ENCODE assay signal across 14 cellular contexts in genomic region chr18:36321636-36322407, GRCh38. TPM values are rescaled to one million over a fixed set of nuclear protein-coding genes. Genes with fewer than 3 reads are reported as not detected.
DNase-seq lines count a peak whose midpoint lies in the region; FAIRE-seq and TF ChIP-seq lines count a peak whose summit lies in the region.
"Had no signal": no experiment of that assay in that cellular context is flagged by ENCODE, and none has a peak within 500 bp of the region (broad histone marks: within the 10 kb centered on the region; RNA-seq: fewer than 3 reads in every experiment).

No MANE protein-coding gene starts in this region.

- H3K27ac Mint-ChIP-seq in progenitor cell of endocrine pancreas: peak overlapping the region; percentile 26
- no peak overlapping the region for H3K27ac Mint-ChIP-seq in immature natural killer cell
- H3K27ac Mint-ChIP-seq: activated B cell treated with CpG ODN at 0.5 μM for 24 hours; activated T-cell treated with anti-CD3 and anti-CD28 coated beads, Interleukin-2, amount 50 U/mL, for 24 hours; CD8-positive, alpha-beta memory T cell had no signal

- no peak overlapping the region for H2AFZ ChIP-seq in GM23248

- peaks cover 5% of the 10 kb centered on the region; the same call in 1 of the 2 replicates for H3K4me1 ChIP-seq in GM23248 (ENCODE audit: insufficient read depth)
- H3K4me1 ChIP-seq: SJCRH30 had no signal

- no peak overlapping the region for H3K9ac ChIP-seq in GM23248

- H3K79me2 ChIP-seq in GM23248 (ENCODE audit: insufficient read depth): peaks cover 62% of the 10 kb centered on the region

- H3K9me3 Mint-ChIP-seq in progenitor cell of endocrine pancreas (ENCODE audit: low read depth) (peaks cover 19% of the 10 kb centered on the region), immature natural killer cell (peaks cover 0 to 17% (median 13%) of the 10 kb centered on the region in 6 donors)

- DNase-seq in GM23248: peak; percentile 26
- peak; percentile 10 for DNase-seq in T1000 (lab: John Stamatoyannopoulos, UW)
- peak; percentile 60 for DNase-seq in fibroblast of pulmonary artery (ENCODE audit: low read depth)
- no peak for DNase-seq in progenitor cell of endocrine pancreas (ENCODE audit: low spot score, unreplicated experiment)
- DNase-seq in DMS79 treated with DMSO at 0.1 percent for 48 hours (lab: John Stamatoyannopoulos, UW): no peak
- DNase-seq in D721Med (ENCODE audit: insufficient read length, low spot score): no peak
- DNase-seq in activated CD4-positive, alpha-beta T cell treated with anti-CD3 and anti-CD28 coated beads for 48 hours: no peak
- no peak for DNase-seq in immature natural killer cell
- DNase-seq: activated B cell treated with CpG ODN at 0.5 μM for 24 hours; activated T-cell treated with anti-CD3 and anti-CD28 coated beads, Interleukin-2, amount 50 U/mL, for 24 hours; amygdala; CD8-positive, alpha-beta memory T cell; NCI-H69; SJCRH30 had no signal

- H3F3A ChIP-seq in GM23248 (ENCODE audit: insufficient read depth): no peaks in the 10 kb centered on the region

- H3K4me3 ChIP-seq in GM23248 (no peak overlapping the region), fibroblast of pulmonary artery (replicated peaks; ENCODE audit: low read depth, low read length) (no peak overlapping the region)
- H3K4me3 ChIP-seq: SJCRH30 had no signal

- H3K36me3 Mint-ChIP-seq in progenitor cell of endocrine pancreas (ENCODE audit: insufficient read depth) (peaks cover 3% of the 10 kb centered on the region), immature natural killer cell (no peaks in the 10 kb centered on the region)
- H3K36me3 Mint-ChIP-seq: CD8-positive, alpha-beta memory T cell had no signal

- 88% methylated on average over 10 of the region's 10 CpGs for WGBS in GM23248 (ENCODE audit: low coverage in 1 of 2, low lambda C conversion rate in 2 of 2, missing lambda C conversion rate in 2 of 2), 2 experiments

- no peak overlapping the region for H3K4me2 ChIP-seq in GM23248 (ENCODE audit: unreplicated experiment)

- no peaks in the 10 kb centered on the region for H3K27me3 ChIP-seq in GM23248 (replicated peaks; ENCODE audit: insufficient read depth)
- H3K27me3 ChIP-seq: SJCRH30 had no signal

- no peak overlapping the region for H3K27ac ChIP-seq in GM23248
- H3K27ac ChIP-seq: SJCRH30 had no signal

- H3K4me1 Mint-ChIP-seq in progenitor cell of endocrine pancreas (ENCODE audit: low read depth): no peaks in the 10 kb centered on the region
- H3K4me1 Mint-ChIP-seq in immature natural killer cell: no peaks in the 10 kb centered on the region
- H3K4me1 Mint-ChIP-seq: activated B cell treated with CpG ODN at 0.5 μM for 24 hours; CD8-positive, alpha-beta memory T cell had no signal

- no peaks in the 10 kb centered on the region for H3K9me2 ChIP-seq in GM23248 (ENCODE audit: insufficient read depth)

- no peaks in the 10 kb centered on the region for H4K20me1 ChIP-seq in GM23248 (ENCODE audit: insufficient read depth)

- TF ChIP-seq CTCF in fibroblast of pulmonary artery (IDR thresholded peaks at IDR 0.05; ENCODE audit: low read length, missing control alignments) (no peak), progenitor cell of endocrine pancreas (IDR thresholded peaks at IDR 0.05; ENCODE audit: unreplicated experiment) (no peak), D721Med (IDR thresholded peaks at IDR 0.05; ENCODE audit: insufficient read depth, missing control alignments) (no peak)

- H3K27me3 Mint-ChIP-seq in progenitor cell of endocrine pancreas: peaks cover 14% of the 10 kb centered on the region
- peaks cover 7 to 10% (median 10%) of the 10 kb centered on the region in 3 donors for H3K27me3 Mint-ChIP-seq in immature natural killer cell (ENCODE audit: low read depth in 3 of 3)

- no peaks in the 10 kb centered on the region for H3K9me3 ChIP-seq in GM23248 (ENCODE audit: low read depth)
- H3K9me3 ChIP-seq: SJCRH30 had no signal

- H3K4me3 Mint-ChIP-seq in progenitor cell of endocrine pancreas (ENCODE audit: low read depth): no peak overlapping the region
- no peak overlapping the region for H3K4me3 Mint-ChIP-seq in immature natural killer cell
- H3K4me3 Mint-ChIP-seq: activated B cell treated with CpG ODN at 0.5 μM for 24 hours; activated T-cell treated with anti-CD3 and anti-CD28 coated beads, Interleukin-2, amount 50 U/mL, for 24 hours; CD8-positive, alpha-beta memory T cell had no signal

- H3K36me3 ChIP-seq in GM23248 (ENCODE audit: low read depth): no peaks in the 10 kb centered on the region
- H3K36me3 ChIP-seq: SJCRH30 had no signal

- no peak for FAIRE-seq in D721Med (lab: Jason Lieb, UNC)

- in situ Hi-C loops in GM23248 (cut with MboI): no loop called here

RNA-seq across cellular contexts. Expression of gene FHOD3, which starts 24.3 kb away (rescaled TPM):
- 10.1 and 13.5 TPM in 2 replicates for total RNA-seq in GM23248 (2014; rRNA removed; shearing (Covaris generic))
- 1.4 and 1.6 TPM in 2 replicates for polyA plus RNA-seq in GM23248 (2016; fragmentation: Nextera tagmentation; extraction: Ambion mirVana)
- 1.6 and 2.6 TPM in 2 replicates for total RNA-seq in progenitor cell of endocrine pancreas
- polyA plus RNA-seq in immature natural killer cell: not detected
- total RNA-seq: activated B cell treated with CpG ODN at 0.5 μM for 24 hours; CD8-positive, alpha-beta memory T cell had no signal
- polyA plus RNA-seq: CD8-positive, alpha-beta memory T cell had no signal

Comparison
In these comparisons a context has a peak if more than half of its experiments do, and no peak if none do; other contexts are left out.
1. DNase-seq: peak in GM23248 (single experiment), T1000 (single experiment) and fibroblast of pulmonary artery (single experiment); none in progenitor cell of endocrine pancreas (single experiment), DMS79 treated with DMSO at 0.1 percent for 48 hours (single experiment), D721Med (single experiment), activated CD4-positive, alpha-beta T cell treated with anti-CD3 and anti-CD28 coated beads for 48 hours (single experiment) and immature natural killer cell (0 of 3).